ENCODE assay signal across 24 cellular contexts in the genomic region with DNA sequence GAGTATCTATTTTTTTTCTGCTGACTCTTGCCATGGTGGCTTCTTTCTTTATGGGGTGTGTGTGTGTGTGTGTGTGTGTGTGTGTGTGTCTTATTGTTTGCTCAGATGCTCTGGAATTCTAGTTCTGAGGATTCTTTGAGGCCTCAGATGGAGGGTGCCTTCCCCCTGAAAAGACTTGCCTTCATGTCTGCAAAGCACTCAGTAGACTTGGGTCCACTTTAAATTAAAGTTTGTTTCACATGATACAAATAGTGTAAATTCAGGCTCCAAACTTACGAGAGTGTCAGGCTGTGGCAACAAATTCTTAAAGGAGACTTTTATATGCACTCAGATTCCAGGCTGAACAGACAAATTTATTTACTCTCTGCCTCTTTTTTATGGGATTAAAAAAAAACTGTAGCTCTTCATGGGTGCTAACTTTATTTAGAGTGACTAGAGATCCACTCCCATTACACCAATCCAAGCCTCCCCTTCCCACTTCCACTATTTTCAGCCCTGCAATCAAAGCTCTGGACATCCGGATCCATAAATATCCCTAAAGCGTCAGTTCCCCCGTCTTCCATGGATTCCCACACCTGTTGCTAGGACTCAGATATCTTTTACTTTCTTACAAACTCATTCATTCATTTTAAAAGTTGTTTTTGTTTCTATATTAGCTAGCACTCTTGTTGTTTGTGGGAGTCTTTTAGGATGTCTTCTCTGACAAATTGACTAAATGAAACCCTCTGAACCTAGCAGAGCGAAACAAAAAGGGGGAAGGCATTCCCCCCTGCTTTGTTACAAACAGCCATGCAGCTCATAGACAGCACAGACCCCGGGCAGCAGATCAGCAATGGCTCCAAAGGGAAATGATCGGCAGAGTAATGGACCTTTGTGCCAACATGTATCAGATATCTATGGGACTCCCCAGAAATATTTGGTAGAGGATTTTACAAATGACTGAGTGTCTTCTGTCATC.
"Had no signal": no experiment of that assay in that cellular context is flagged by ENCODE, and none has a peak within 500 bp of the region (broad histone marks: within the 10 kb centered on the region; RNA-seq: fewer than 3 reads in every experiment).

No MANE protein-coding gene starts in this region.

- DNase-seq: activated CD4-positive, alpha-beta T cell treated with anti-CD3 and anti-CD28 coated beads, Interleukin-2, amount 10 ng/mL, durations not matched to agents 7 days and 5 days; activated CD8-positive, alpha-beta T cell treated with anti-CD3 and anti-CD28 coated beads, Interleukin-2, amount 10 ng/mL, durations not matched to agents 7 days and 5 days; activated naive CD4-positive, alpha-beta T cell treated with Interleukin-2 at 50 U/mL for 16 hours; activated T-cell treated with anti-CD3 and anti-CD28 coated beads, Interleukin-2, amount 50 U/mL, for 24 hours; anterior cingulate cortex; brain microvascular endothelial cell; central memory CD4-positive, alpha-beta T cell; colonic mucosa; erythroblast; foreskin melanocyte; hypothalamus; islet precursor cell; left colon; lower lobe of right lung; midbrain; nucleus accumbens; small intestine; stimulated activated CD4-positive, alpha-beta T cell treated with anti-CD3 and anti-CD28 coated beads, Interleukin-15, amount 100 ng/mL, for 24 hours; stimulated activated CD4-positive, alpha-beta T cell treated with anti-CD3 and anti-CD28 coated beads, Interleukin-2, amount 100 ng/mL, for 48 hours; T1000; uterus had no signal

- H3K27ac ChIP-seq: brain microvascular endothelial cell, colonic mucosa, lower lobe of right lung, tibial nerve, uterus had no signal

- H3K9me3 ChIP-seq: colonic mucosa, lower lobe of right lung, tibial nerve, uterus had no signal

- H3K4me3 ChIP-seq: colonic mucosa, lower lobe of right lung, tibial nerve, uterus had no signal

- H3K4me1 ChIP-seq: colonic mucosa, lower lobe of right lung, tibial nerve, uterus had no signal

- H3K4me3 Mint-ChIP-seq: activated CD4-positive, alpha-beta T cell treated with anti-CD3 and anti-CD28 coated beads, Interleukin-2, amount 10 ng/mL, durations not matched to agents 7 days and 5 days; activated CD8-positive, alpha-beta T cell treated with anti-CD3 and anti-CD28 coated beads, Interleukin-2, amount 10 ng/mL, durations not matched to agents 7 days and 5 days; activated T-cell treated with anti-CD3 and anti-CD28 coated beads, Interleukin-2, amount 50 U/mL, for 24 hours; stimulated activated naive CD8-positive, alpha-beta T cell treated with anti-CD3 and anti-CD28 coated beads, Interleukin-15, Interleukin-2, amounts not matched to agents 100 ng/mL and 50 ng/mL, for 24 hours had no signal

- H3K4me1 Mint-ChIP-seq: activated CD4-positive, alpha-beta T cell treated with anti-CD3 and anti-CD28 coated beads, Interleukin-2, amount 10 ng/mL, durations not matched to agents 7 days and 5 days had no signal

- H3K27me3 Mint-ChIP-seq: activated CD4-positive, alpha-beta T cell treated with anti-CD3 and anti-CD28 coated beads, Interleukin-2, amount 10 ng/mL, durations not matched to agents 7 days and 5 days had no signal

- H3K27ac Mint-ChIP-seq: activated CD4-positive, alpha-beta T cell treated with anti-CD3 and anti-CD28 coated beads, Interleukin-2, amount 10 ng/mL, durations not matched to agents 7 days and 5 days; activated CD8-positive, alpha-beta T cell treated with anti-CD3 and anti-CD28 coated beads, Interleukin-2, amount 10 ng/mL, durations not matched to agents 7 days and 5 days; activated T-cell treated with anti-CD3 and anti-CD28 coated beads, Interleukin-2, amount 50 U/mL, for 24 hours; activated T-helper 2 cell treated with anti-CD3 and anti-CD28 coated beads, Interferon-gamma antibody, Interleukin-2, Interleukin-4, amounts not matched to agents 10 μg/mL and 5 μg/mL and 100 μg/mL, durations not matched to agents 14 hours and 24 hours and 36 hours; stimulated activated naive CD8-positive, alpha-beta T cell treated with anti-CD3 and anti-CD28 coated beads, Interleukin-15, Interleukin-2, amounts not matched to agents 100 ng/mL and 50 ng/mL, for 24 hours had no signal

- H3K9me3 Mint-ChIP-seq: activated CD4-positive, alpha-beta T cell treated with anti-CD3 and anti-CD28 coated beads, Interleukin-2, amount 10 ng/mL, durations not matched to agents 7 days and 5 days; activated T-cell treated with anti-CD3 and anti-CD28 coated beads, Interleukin-2, amount 50 U/mL, for 24 hours; activated T-helper 2 cell treated with anti-CD3 and anti-CD28 coated beads, Interferon-gamma antibody, Interleukin-2, Interleukin-4, amounts not matched to agents 10 μg/mL and 5 μg/mL and 100 μg/mL, durations not matched to agents 14 hours and 24 hours and 36 hours; stimulated activated naive CD8-positive, alpha-beta T cell treated with anti-CD3 and anti-CD28 coated beads, Interleukin-15, Interleukin-2, amounts not matched to agents 100 ng/mL and 50 ng/mL, for 24 hours had no signal

- H3K36me3 ChIP-seq: brain microvascular endothelial cell, colonic mucosa, lower lobe of right lung, tibial nerve, uterus had no signal

- H3K27me3 ChIP-seq: brain microvascular endothelial cell, colonic mucosa, tibial nerve, uterus had no signal
